Comparison of ENCODE assay signal across 1 cellular context in the genomic region with DNA sequence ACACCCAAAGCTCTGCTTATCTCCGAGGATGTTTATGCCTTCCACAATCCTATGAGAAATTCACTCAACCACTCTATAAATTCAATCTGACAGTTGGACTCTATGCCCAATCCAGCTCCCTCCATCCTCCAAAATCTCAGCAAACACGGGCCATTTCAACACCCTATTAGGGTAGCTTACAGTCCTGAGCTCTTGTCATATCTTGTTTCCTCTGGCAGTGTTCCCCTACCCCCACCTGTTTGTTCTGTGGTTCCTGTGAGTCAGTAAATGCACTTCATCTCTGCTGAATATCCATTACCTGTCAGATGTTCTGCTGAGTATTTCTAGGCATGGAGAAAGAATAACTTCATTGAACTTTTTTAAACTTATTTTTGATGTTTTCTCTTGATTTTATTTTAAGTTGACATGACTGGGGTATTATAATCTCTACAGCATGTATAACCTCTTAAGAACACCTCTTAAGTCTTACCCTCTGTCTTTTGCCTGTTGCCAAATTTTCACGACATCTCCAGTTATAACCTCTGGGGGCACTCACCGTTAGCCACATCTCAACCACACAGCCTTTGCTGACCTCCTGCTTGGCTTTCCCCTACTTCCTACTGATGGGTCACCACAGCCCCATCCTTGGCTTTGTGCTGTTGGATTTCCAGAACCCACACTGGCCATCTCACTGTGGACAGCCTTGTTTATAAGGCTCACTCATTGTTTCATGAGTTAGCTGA.
TF ChIP-seq lines count a peak whose summit lies in the region.

No MANE protein-coding gene starts in this region.

TF ChIP-seq in H1, 55 proteins besides CTCF, POLR2A, EP300 and RAD21:
- TF ChIP-seq TAF7 (optimal IDR thresholded peaks at IDR 0.05; ENCODE audit: borderline replicate concordance, low read depth, low read length): no peak
- TF ChIP-seq SIRT6 (IDR thresholded peaks at IDR 0.05; ENCODE audit: low read length): no peak
- TF ChIP-seq, protein P1, sequence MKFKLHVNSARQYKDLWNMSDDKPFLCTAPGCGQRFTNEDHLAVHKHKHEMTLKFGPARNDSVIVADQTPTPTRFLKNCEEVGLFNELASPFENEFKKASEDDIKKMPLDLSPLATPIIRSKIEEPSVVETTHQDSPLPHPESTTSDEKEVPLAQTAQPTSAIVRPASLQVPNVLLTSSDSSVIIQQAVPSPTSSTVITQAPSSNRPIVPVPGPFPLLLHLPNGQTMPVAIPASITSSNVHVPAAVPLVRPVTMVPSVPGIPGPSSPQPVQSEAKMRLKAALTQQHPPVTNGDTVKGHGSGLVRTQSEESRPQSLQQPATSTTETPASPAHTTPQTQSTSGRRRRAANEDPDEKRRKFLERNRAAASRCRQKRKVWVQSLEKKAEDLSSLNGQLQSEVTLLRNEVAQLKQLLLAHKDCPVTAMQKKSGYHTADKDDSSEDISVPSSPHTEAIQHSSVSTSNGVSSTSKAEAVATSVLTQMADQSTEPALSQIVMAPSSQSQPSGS (IDR thresholded peaks at IDR 0.05; ENCODE audit: low read length): no peak
- no peak for TF ChIP-seq BACH1 (IDR thresholded peaks at IDR 0.05; ENCODE audit: low read length)
- no peak for TF ChIP-seq EZH2 (IDR thresholded peaks at IDR 0.05; ENCODE audit: low read depth, low read length, severe bottlenecking)
- no peak for TF ChIP-seq FOSL1 (IDR thresholded peaks at IDR 0.05; ENCODE audit: insufficient read depth, low read depth, low read length)
- TF ChIP-seq POU5F1 (IDR thresholded peaks at IDR 0.05; ENCODE audit: low read depth, low read length): no peak
